ENCODE assay signal across 29 cellular contexts in the genomic region with DNA sequence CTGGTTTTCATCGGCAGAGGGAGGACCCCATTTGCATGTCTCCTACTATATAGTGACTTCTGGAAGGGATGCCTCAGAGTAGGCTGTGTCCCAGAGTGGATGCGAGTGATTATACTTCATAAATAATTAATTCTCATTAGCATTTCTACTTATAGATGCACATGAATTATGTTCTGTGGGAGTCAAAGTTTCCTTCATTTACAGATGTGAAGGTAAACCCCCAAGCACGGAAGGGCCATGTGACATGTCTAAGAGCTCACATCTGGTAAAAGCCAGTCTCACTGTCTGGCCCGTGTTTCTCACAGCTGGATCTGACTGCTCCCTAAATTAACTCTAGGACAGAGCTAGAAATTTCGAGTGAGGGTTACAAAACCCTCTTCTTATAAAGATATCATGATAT.
"Had no signal": no experiment of that assay in that cellular context is flagged by ENCODE, and none has a peak within 500 bp of the region (broad histone marks: within the 10 kb centered on the region; RNA-seq: fewer than 3 reads in every experiment).

No MANE protein-coding gene starts in this region.

- H3K27me3 ChIP-seq: neural progenitor cell, ovary, right lobe of liver, testis, tibial artery, uterus had no signal

- H3K9ac ChIP-seq: neural progenitor cell, parathyroid adenoma had no signal

- H3K27ac ChIP-seq: neural progenitor cell, ovary, parathyroid adenoma, psoas muscle, right lobe of liver, sigmoid colon, suprapubic skin, testis, tibial artery, transverse colon, upper lobe of right lung, uterus had no signal

- H3K4me1 ChIP-seq: neural progenitor cell, parathyroid adenoma, psoas muscle, right lobe of liver, sigmoid colon, suprapubic skin, tibial artery, transverse colon, upper lobe of right lung, uterus had no signal

- H3K27me3 Mint-ChIP-seq: progenitor cell of endocrine pancreas, type B pancreatic cell had no signal

- H3K36me3 ChIP-seq: neural progenitor cell, ovary, right lobe of liver, sigmoid colon, suprapubic skin, tibial artery, transverse colon, upper lobe of right lung, uterus had no signal

- H3K4me3 ChIP-seq: neural progenitor cell, ovary, psoas muscle, right lobe of liver, sigmoid colon, suprapubic skin, testis, tibial artery, transverse colon, upper lobe of right lung, uterus had no signal

- H2AFZ ChIP-seq: neural progenitor cell, parathyroid adenoma had no signal

- H3K36me3 Mint-ChIP-seq: natural killer cell; neural progenitor cell; stimulated activated effector memory CD8-positive, alpha-beta T cell treated with anti-CD3 and anti-CD28 coated beads, Interleukin-12 subunit alpha, Interleukin-12 subunit beta, amount 100 ng/mL, for 72 hours; type B pancreatic cell had no signal

- H3K4me1 Mint-ChIP-seq: nephron, neural progenitor cell had no signal

- H3K27ac Mint-ChIP-seq: natural killer cell; nephron; neural progenitor cell; progenitor cell of endocrine pancreas; stimulated activated effector memory CD8-positive, alpha-beta T cell treated with anti-CD3 and anti-CD28 coated beads, Interleukin-12 subunit alpha, Interleukin-12 subunit beta, amount 100 ng/mL, for 72 hours; stimulated activated naive CD8-positive, alpha-beta T cell treated with anti-CD3 and anti-CD28 coated beads, Interleukin-15, amount 100 ng/mL, for 72 hours; type B pancreatic cell had no signal

- H3K79me2 ChIP-seq: parathyroid adenoma had no signal

- H3K4me2 ChIP-seq: neural progenitor cell had no signal

- H3K4me3 Mint-ChIP-seq: natural killer cell; nephron; neural progenitor cell; stimulated activated effector memory CD8-positive, alpha-beta T cell treated with anti-CD3 and anti-CD28 coated beads, Interleukin-12 subunit alpha, Interleukin-12 subunit beta, amount 100 ng/mL, for 72 hours; type B pancreatic cell had no signal

- ATAC-seq: psoas muscle, right cardiac atrium, right lobe of liver had no signal

- DNase-seq: natural killer cell; occipital lobe; ovary; posterior cingulate gyrus; psoas muscle; right cardiac atrium; right lobe of liver; sigmoid colon; small intestine; stimulated activated CD4-positive, alpha-beta T cell treated with anti-CD3 and anti-CD28 coated beads, Interleukin-15, amount 100 ng/mL, for 24 hours; stimulated activated CD4-positive, alpha-beta T cell treated with anti-CD3 and anti-CD28 coated beads, Interleukin-2, amount 100 ng/mL, for 24 hours; stimulated activated CD4-positive, alpha-beta T cell treated with anti-CD3 and anti-CD28 coated beads, Interleukin-2, amount 100 ng/mL, for 48 hours; stimulated activated CD4-positive, alpha-beta T cell treated with anti-CD3 and anti-CD28 coated beads, Interleukin-4, amount 100 ng/mL, for 24 hours; stimulated activated naive CD4-positive, alpha-beta T cell; stimulated activated naive CD8-positive, alpha-beta T cell treated with anti-CD3 and anti-CD28 coated beads, Interleukin-15, amount 100 ng/mL, for 72 hours; stimulated activated naive CD8-positive, alpha-beta T cell treated with anti-CD3 and anti-CD28 coated beads, Interleukin-15, Interleukin-2, amounts not matched to agents 100 U/mL and 50 U/mL, for 24 hours; substantia nigra; testis; tibial artery; transverse colon; upper lobe of right lung; uterus had no signal

- H3K9me3 ChIP-seq: ovary, psoas muscle, right lobe of liver, sigmoid colon, suprapubic skin, testis, tibial artery, transverse colon, upper lobe of right lung, uterus had no signal

- H3K9me3 Mint-ChIP-seq: natural killer cell; stimulated activated effector memory CD8-positive, alpha-beta T cell treated with anti-CD3 and anti-CD28 coated beads, Interleukin-12 subunit alpha, Interleukin-12 subunit beta, amount 100 ng/mL, for 72 hours; stimulated activated naive CD8-positive, alpha-beta T cell treated with anti-CD3 and anti-CD28 coated beads, Interleukin-15, amount 100 ng/mL, for 72 hours had no signal
